In the genomic region with DNA sequence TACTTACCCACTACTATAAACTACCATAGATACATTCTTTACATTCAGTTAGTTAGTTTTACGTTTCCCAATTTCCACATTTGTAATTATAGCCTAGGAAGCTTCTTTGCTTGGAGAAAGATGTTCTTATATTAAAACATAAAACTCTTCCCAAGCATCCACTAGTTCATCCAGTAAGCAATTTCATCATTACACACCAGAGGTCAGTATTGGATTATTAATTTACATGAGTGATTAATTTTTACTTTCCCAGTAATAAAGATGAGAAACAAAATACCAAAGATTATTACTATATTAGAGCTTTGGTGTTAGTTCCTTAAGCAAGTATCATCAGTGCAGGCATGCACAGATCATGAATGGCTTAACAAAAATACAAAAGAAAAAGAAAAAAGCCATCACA, we compare ENCODE assay signal across 6 cellular contexts.
A peak's percentile ranks its signal among the peaks of the same experiment; 100 is the strongest.
DNase-seq lines count a peak whose midpoint lies in the region; ATAC-seq, FAIRE-seq and TF ChIP-seq lines count a peak whose summit lies in the region.
"Not testable (repeated sequence)": the region's sequence is repeated elsewhere in the genome, so short reads cannot be mapped to it uniquely, and the experiment has no call there.

No MANE protein-coding gene starts in this region.

- not testable (repeated sequence) for H3F3A ChIP-seq in PC-3 (ENCODE audit: low read length, unreplicated experiment)

- H3K9me3 ChIP-seq in PC-3 (ENCODE audit: low read length); heart left ventricle; liver (ENCODE audit: control insufficient read depth in 4 of 4, low read length in 3 of 4); pancreas: not testable (repeated sequence)

- not testable (repeated sequence) for H2AFZ ChIP-seq in PC-3 (ENCODE audit: low read length)

- H3K4me1 ChIP-seq in PC-3 (ENCODE audit: insufficient read depth, low read length); heart left ventricle; liver (ENCODE audit: control insufficient read depth in 4 of 4, insufficient read depth in 4 of 4, low read length in 3 of 4); pancreas: not testable (repeated sequence)

- H4K20me1 ChIP-seq in PC-3 (ENCODE audit: low read length) = not testable (repeated sequence)

- not testable (repeated sequence) for H3K9me2 ChIP-seq in PC-3 (replicated peaks; ENCODE audit: low read length)

- not testable (repeated sequence) for H3K4me2 ChIP-seq in PC-3 (ENCODE audit: low read length)

- peak; percentile 78 for FAIRE-seq in pancreas (lab: Jason Lieb, UNC)

- POLR2A ChIA-PET in PC-3 (lab: Charles Lee; ENCODE audit: unreplicated experiment) = not testable (repeated sequence)

- BruUV-seq in PC-3 (replicated peaks; lab: Mats Ljungman, UMichigan) = not testable (repeated sequence)

- not testable (repeated sequence) for H3K79me2 ChIP-seq in PC-3 (ENCODE audit: low read length)

- CTCF ChIA-PET in PC-3 (lab: Charles Lee) = not testable (repeated sequence)

- not testable (repeated sequence) for TF ChIP-seq POLR2A in heart left ventricle (IDR thresholded peaks at IDR 0.05)

- TF ChIP-seq RAD21 in liver (IDR thresholded peaks at IDR 0.05) = peak in 1 of 2 donors; percentile 36

- not testable (repeated sequence) for H3K27me3 ChIP-seq in PC-3 (ENCODE audit: low read length); dorsolateral prefrontal cortex; heart left ventricle; liver (ENCODE audit: control insufficient read depth in 4 of 4, insufficient read depth in 4 of 4, low read length in 3 of 4); pancreas

- DNase-seq in PC-3, dorsolateral prefrontal cortex, heart left ventricle, pancreas: not testable (repeated sequence)

- TF ChIP-seq CTCF in PC-3 (conservative IDR thresholded peaks at IDR 0.05; ENCODE audit: low read depth, low read length) (peak; percentile 13; the same call in 1 of the 2 replicates), VCaP (conservative IDR thresholded peaks at IDR 0.05) (peak; percentile 22; the same call in 1 of the 2 replicates), dorsolateral prefrontal cortex (IDR thresholded peaks at IDR 0.05 in 54 of 56, conservative IDR thresholded peaks at IDR 0.05 in 2 of 56; ENCODE audit: low read depth in 1 of 56, partially characterized antibody in 56 of 56) (peak in 41 of 56 donors; percentile 11 to 52 (median 30)), heart left ventricle (IDR thresholded peaks at IDR 0.05) (peak in 8 of 12 donors; percentile 8 to 36 (median 27)), liver (IDR thresholded peaks at IDR 0.05; ENCODE audit: low read depth, low read length, missing input control) (peak; percentile 12)
- TF ChIP-seq CTCF in pancreas (IDR thresholded peaks at IDR 0.05) = not testable (repeated sequence)

- not testable (repeated sequence) for H3K27ac ChIP-seq in PC-3 (ENCODE audit: low read length); VCaP; dorsolateral prefrontal cortex; heart left ventricle; liver (ENCODE audit: low read depth in 1 of 2, low read length in 2 of 2); pancreas

- not testable (repeated sequence) for H3K9ac ChIP-seq in PC-3 (ENCODE audit: low read length); liver (ENCODE audit: low read depth in 1 of 2, low read length in 2 of 2)

- intact Hi-C loops in PC-3 (cut with micrococcal nuclease); dorsolateral prefrontal cortex (cut with DNase I); pancreas (cut with DNase I): not testable (repeated sequence)
- intact Hi-C loops in heart left ventricle (cut with DNase I) = loop anchor here in 2 of 10 donors (10.0 kb wide), 1 partner anchor 922 kb away; no protein-coding TSS in a partner anchor

- no CpG with 5 or more reads among the region's 1 CpG for WGBS in heart left ventricle, 4 donors
- WGBS in liver = no CpG with 5 or more reads among the region's 1 CpG
- WGBS in pancreas, 2 donors = no CpG with 5 or more reads among the region's 1 CpG

- not testable (repeated sequence) for H3K4me3 ChIP-seq in PC-3 (ENCODE audit: low read length); dorsolateral prefrontal cortex; heart left ventricle; liver (ENCODE audit: low read depth in 1 of 3, low read length in 3 of 3); pancreas

- not testable (repeated sequence) for ATAC-seq in PC-3, heart left ventricle, pancreas

- not testable (repeated sequence) for H3K36me3 ChIP-seq in PC-3 (ENCODE audit: low read depth, low read length); heart left ventricle; liver (ENCODE audit: control insufficient read depth in 4 of 4, insufficient read depth in 3 of 4, low read depth in 1 of 4, low read length in 3 of 4); pancreas
